20 cellular contexts compared by ENCODE assay signal in the genomic region with DNA sequence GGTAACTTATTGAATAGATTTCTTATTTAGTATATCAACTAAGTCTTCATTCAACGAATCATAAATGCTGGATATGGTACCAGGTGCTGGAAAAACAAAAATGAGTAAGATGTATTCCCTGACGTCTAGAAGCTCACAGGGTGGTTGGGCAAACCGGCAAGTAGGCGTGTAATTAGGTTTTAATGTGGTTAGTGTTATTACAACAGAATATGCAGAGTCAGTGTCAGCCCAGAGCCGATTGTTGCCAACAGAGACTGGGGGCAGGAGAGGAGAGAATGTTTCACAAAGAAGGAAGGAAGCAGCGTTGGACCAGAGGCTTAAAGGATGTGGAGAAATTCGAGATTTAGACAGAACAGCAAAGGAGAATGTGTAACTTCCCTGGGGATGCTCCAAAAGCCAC.
A peak's percentile ranks its signal among the peaks of the same experiment; 100 is the strongest.
DNase-seq lines count a peak whose midpoint lies in the region; ATAC-seq and TF ChIP-seq lines count a peak whose summit lies in the region.
"Had no signal": no experiment of that assay in that cellular context is flagged by ENCODE, and none has a peak within 500 bp of the region (broad histone marks: within the 10 kb centered on the region; RNA-seq: fewer than 3 reads in every experiment).

No MANE protein-coding gene starts in this region.

- no peak for ATAC-seq in naive thymus-derived CD8-positive, alpha-beta T cell
- ATAC-seq: activated T-cell treated with anti-CD3 and anti-CD28 coated beads, Interleukin-2, amount 50 U/mL, for 4 hours; gastroesophageal sphincter; GM23338; Right ventricle myocardium inferior; stimulated activated naive B cell treated with anti-CD40 and anti-IgM and Interleukin-4, amounts not matched to agents 10 μg/mL and 1 μg/mL and 100 μg/mL, for 72 hours had no signal

- H3K9me3 ChIP-seq in BE2C, result no peaks in the 10 kb centered on the region
- H3K9me3 ChIP-seq: gastroesophageal sphincter, testis had no signal

- POLR2A ChIA-PET in naive thymus-derived CD8-positive, alpha-beta T cell (lab: Charles Lee), result no interaction called here

- no peaks in the 10 kb centered on the region for H3K4me1 ChIP-seq in BE2C
- H3K4me1 ChIP-seq: gastroesophageal sphincter, testis had no signal

- no peak overlapping the region for H3K4me3 Mint-ChIP-seq in naive thymus-derived CD8-positive, alpha-beta T cell
- no peak overlapping the region; the same call in 1 of the 2 replicates for H3K4me3 Mint-ChIP-seq in HFFc6
- H3K4me3 Mint-ChIP-seq: activated T-cell treated with anti-CD3 and anti-CD28 coated beads, Interleukin-2, amount 50 U/mL, for 4 hours; GM23338; stimulated activated naive B cell treated with anti-CD40 and anti-IgM and Interleukin-4, amounts not matched to agents 10 μg/mL and 1 μg/mL and 100 μg/mL, for 72 hours had no signal

- no peaks in the 10 kb centered on the region for H3K27me3 ChIP-seq in BE2C
- H3K27me3 ChIP-seq: testis had no signal

- peaks cover 0 to 4% (median 0%) of the 10 kb centered on the region in 5 donors for H3K27me3 Mint-ChIP-seq in naive thymus-derived CD8-positive, alpha-beta T cell
- H3K27me3 Mint-ChIP-seq in HFFc6 (ENCODE audit: insufficient read depth), result no peaks in the 10 kb centered on the region
- H3K27me3 Mint-ChIP-seq: stimulated activated naive B cell treated with anti-CD40 and anti-IgM and Interleukin-4, amounts not matched to agents 10 μg/mL and 1 μg/mL and 100 μg/mL, for 72 hours had no signal

- peak; percentile 21 for DNase-seq in BE2C
- DNase-seq in LHCN-M2 (ENCODE audit: low read depth), result peak; percentile 73
- peak; percentile 58 for DNase-seq in amniotic epithelial cell (ENCODE audit: low read depth)
- peak; percentile 43 for DNase-seq in iris pigment epithelial cell (ENCODE audit: low read depth)
- no peak for DNase-seq in naive thymus-derived CD8-positive, alpha-beta T cell
- DNase-seq in HUDEP-2 (lab: John Stamatoyannopoulos, UW; ENCODE audit: unreplicated experiment in 76 of 76), result no peak
- DNase-seq in HFFc6, result no peak
- DNase-seq in AG08396 (ENCODE audit: low spot score), result no peak
- DNase-seq: activated naive CD4-positive, alpha-beta T cell; activated T-cell treated with anti-CD3 and anti-CD28 coated beads, Interleukin-2, amount 50 U/mL, for 4 hours; DND-41; kidney; NCI-H1436 treated with DMSO at 0.1 percent for 48 hours; small intestine; stimulated activated CD4-positive, alpha-beta T cell treated with anti-CD3 and anti-CD28 coated beads, Interleukin-2, amount 100 ng/mL, for 48 hours; stimulated activated naive B cell treated with anti-CD40 and anti-IgM and Interleukin-4, amounts not matched to agents 10 μg/mL and 1 μg/mL and 100 μg/mL, for 72 hours; testis had no signal

- H3K9me3 Mint-ChIP-seq in naive thymus-derived CD8-positive, alpha-beta T cell, result peaks cover 0 to 11% (median 5%) of the 10 kb centered on the region in 9 donors
- H3K9me3 Mint-ChIP-seq in HFFc6, result no peaks in the 10 kb centered on the region; the same call in 1 of the 2 replicates

- no peaks in the 10 kb centered on the region for H3K36me3 Mint-ChIP-seq in naive thymus-derived CD8-positive, alpha-beta T cell
- no peaks in the 10 kb centered on the region; the same call in 1 of the 2 replicates for H3K36me3 Mint-ChIP-seq in HFFc6 (ENCODE audit: low read depth)

- TF ChIP-seq CTCF in BE2C (IDR thresholded peaks at IDR 0.05; ENCODE audit: low read depth, low read length), result no peak
- no peak for TF ChIP-seq CTCF in HFFc6 (IDR thresholded peaks at IDR 0.05)

- no peaks in the 10 kb centered on the region for H3K4me1 Mint-ChIP-seq in naive thymus-derived CD8-positive, alpha-beta T cell
- peaks cover 8% of the 10 kb centered on the region for H3K4me1 Mint-ChIP-seq in HFFc6 (ENCODE audit: low read depth)
- H3K4me1 Mint-ChIP-seq: stimulated activated naive B cell treated with anti-CD40 and anti-IgM and Interleukin-4, amounts not matched to agents 10 μg/mL and 1 μg/mL and 100 μg/mL, for 72 hours had no signal

- H3K36me3 ChIP-seq in BE2C, result no peaks in the 10 kb centered on the region; the same call in 1 of the 2 replicates
- H3K36me3 ChIP-seq: gastroesophageal sphincter had no signal

- H3K4me3 ChIP-seq in BE2C (ENCODE audit: low read depth, low read length), result no peak overlapping the region
- H3K4me3 ChIP-seq: gastroesophageal sphincter, GM23338, testis had no signal

- H3K27ac Mint-ChIP-seq in naive thymus-derived CD8-positive, alpha-beta T cell, result no peak overlapping the region
- H3K27ac Mint-ChIP-seq in HFFc6, result no peak overlapping the region; the same call in 1 of the 2 replicates
- H3K27ac Mint-ChIP-seq: GM23338; stimulated activated naive B cell treated with anti-CD40 and anti-IgM and Interleukin-4, amounts not matched to agents 10 μg/mL and 1 μg/mL and 100 μg/mL, for 72 hours had no signal

Comparison
In these comparisons a context has a peak if more than half of its experiments do, and no peak if none do; other contexts are left out.
1. DNase-seq: peak in BE2C (single experiment), LHCN-M2 (single experiment), amniotic epithelial cell (single experiment) and iris pigment epithelial cell (single experiment); none in naive thymus-derived CD8-positive, alpha-beta T cell (0 of 10), HUDEP-2 (0 of 76), HFFc6 (single experiment) and AG08396 (single experiment).